9 cellular contexts compared by ENCODE assay signal in genomic region chr12:104672501-104673265, GRCh38.
A peak's percentile ranks its signal among the peaks of the same experiment; 100 is the strongest.
DNase-seq lines count a peak whose midpoint lies in the region; ATAC-seq lines count a peak whose summit lies in the region.
"Had no signal": no experiment of that assay in that cellular context is flagged by ENCODE, and none has a peak within 500 bp of the region (broad histone marks: within the 10 kb centered on the region; RNA-seq: fewer than 3 reads in every experiment).

No MANE protein-coding gene starts in this region.

- no peaks in the 10 kb centered on the region for H3K36me3 Mint-ChIP-seq in activated CD4-positive, alpha-beta memory T cell treated with anti-CD3 and anti-CD28 coated beads for 36 hours
- H3K36me3 Mint-ChIP-seq in stimulated activated memory B cell treated with anti-CD40 and anti-IgM and Interleukin-4, amounts not matched to agents 10 μg/mL and 1 μg/mL and 100 μg/mL, for 72 hours, result peaks cover 21% of the 10 kb centered on the region

- H3K9me2 ChIP-seq in GM23248 (ENCODE audit: insufficient read depth), result no peaks in the 10 kb centered on the region

- peak overlapping the region; percentile 95 for H3K27ac Mint-ChIP-seq in activated CD4-positive, alpha-beta memory T cell treated with anti-CD3 and anti-CD28 coated beads for 36 hours
- peak overlapping the region; percentile 50 for H3K27ac Mint-ChIP-seq in stimulated activated memory B cell treated with anti-CD40 and anti-IgM and Interleukin-4, amounts not matched to agents 10 μg/mL and 1 μg/mL and 100 μg/mL, for 72 hours

- POLR2A ChIA-PET in activated CD4-positive, alpha-beta memory T cell treated with anti-CD3 and anti-CD28 coated beads for 36 hours (lab: Charles Lee), result interaction anchor here (1.2 to 4.3 kb wide), 5 partner anchors 8 to 42 kb away, joined by 3 to 14 read pairs (median 13); no protein-coding TSS in a partner anchor

- H3K4me1 ChIP-seq in GM23248 (ENCODE audit: insufficient read depth), result peaks cover 34% of the 10 kb centered on the region

- no peak for ATAC-seq in stimulated activated memory B cell treated with anti-CD40 and anti-IgM and Interleukin-4, amounts not matched to agents 10 μg/mL and 1 μg/mL and 100 μg/mL, for 72 hours
- ATAC-seq in GM19397 (IDR thresholded peaks at IDR 0.05; ENCODE audit: unreplicated experiment), result no peak

- peaks cover 65% of the 10 kb centered on the region for H3K4me1 Mint-ChIP-seq in activated CD4-positive, alpha-beta memory T cell treated with anti-CD3 and anti-CD28 coated beads for 36 hours (ENCODE audit: low read depth)
- H3K4me1 Mint-ChIP-seq in stimulated activated memory B cell treated with anti-CD40 and anti-IgM and Interleukin-4, amounts not matched to agents 10 μg/mL and 1 μg/mL and 100 μg/mL, for 72 hours, result peaks cover 77% of the 10 kb centered on the region

- intact Hi-C loops in activated CD4-positive, alpha-beta memory T cell treated with anti-CD3 and anti-CD28 coated beads for 36 hours (cut with micrococcal nuclease), result loop anchor here (5.0 kb wide), 1 partner anchor 195 kb away; no protein-coding TSS in a partner anchor

- H3K27ac ChIP-seq in GM23248, result peak overlapping the region; percentile 82

- H4K20me1 ChIP-seq in GM23248 (ENCODE audit: insufficient read depth), result no peaks in the 10 kb centered on the region

- 18 to 23% methylated on average over 9 to 10 of the region's 10 CpGs for WGBS in GM23248 (ENCODE audit: low coverage in 1 of 2, low lambda C conversion rate in 2 of 2, missing lambda C conversion rate in 2 of 2), 2 experiments

- H3K9ac ChIP-seq in GM23248, result peak overlapping the region; percentile 69

- in situ Hi-C loops in GM23248 (cut with MboI) (no loop called here), KBM-7 (cut with MboI; ENCODE audit: low pct_unique_long_range_greater_than_20kb, low sequenced_read_pairs) (no loop called here)

- H3K79me2 ChIP-seq in GM23248 (ENCODE audit: insufficient read depth), result no peaks in the 10 kb centered on the region

- no peaks in the 10 kb centered on the region for H3K27me3 Mint-ChIP-seq in activated CD4-positive, alpha-beta memory T cell treated with anti-CD3 and anti-CD28 coated beads for 36 hours
- no peaks in the 10 kb centered on the region for H3K27me3 Mint-ChIP-seq in stimulated activated memory B cell treated with anti-CD40 and anti-IgM and Interleukin-4, amounts not matched to agents 10 μg/mL and 1 μg/mL and 100 μg/mL, for 72 hours

- H3K27me3 ChIP-seq in GM23248 (replicated peaks; ENCODE audit: insufficient read depth), result no peaks in the 10 kb centered on the region

- H3K4me3 ChIP-seq in GM23248, result peak overlapping the region; percentile 33; the same call in 1 of the 2 replicates

- peak; percentile 91 for DNase-seq in GM23248
- DNase-seq in activated CD4-positive, alpha-beta memory T cell treated with anti-CD3 and anti-CD28 coated beads for 36 hours, result peak; percentile 32
- peak; percentile 82 for DNase-seq in glomerular visceral epithelial cell (ENCODE audit: extremely low spot score)
- DNase-seq in NK-92 (lab: John Stamatoyannopoulos, UW; ENCODE audit: unreplicated experiment), result no peak
- DNase-seq in KBM-7, result no peak
- DNase-seq in activated effector memory CD4-positive, alpha-beta T cell treated with Interleukin-2 at 50 U/mL for 16 hours, result no peak
- DNase-seq: stimulated activated naive CD4-positive, alpha-beta T cell treated with Interleukin-2 at 50 U/mL for 16 hours had no signal

- H3K4me3 Mint-ChIP-seq in activated CD4-positive, alpha-beta memory T cell treated with anti-CD3 and anti-CD28 coated beads for 36 hours, result peak overlapping the region; percentile 14
- H3K4me3 Mint-ChIP-seq in stimulated activated memory B cell treated with anti-CD40 and anti-IgM and Interleukin-4, amounts not matched to agents 10 μg/mL and 1 μg/mL and 100 μg/mL, for 72 hours, result no peak overlapping the region

- no peaks in the 10 kb centered on the region for H3K36me3 ChIP-seq in GM23248 (ENCODE audit: low read depth)

- no peak overlapping the region for H2AFZ ChIP-seq in GM23248

- H3K9me3 ChIP-seq in GM23248 (ENCODE audit: low read depth), result no peaks in the 10 kb centered on the region

- H3K9me3 Mint-ChIP-seq in activated CD4-positive, alpha-beta memory T cell treated with anti-CD3 and anti-CD28 coated beads for 36 hours, result no peaks in the 10 kb centered on the region
- H3K9me3 Mint-ChIP-seq in stimulated activated memory B cell treated with anti-CD40 and anti-IgM and Interleukin-4, amounts not matched to agents 10 μg/mL and 1 μg/mL and 100 μg/mL, for 72 hours, result no peaks in the 10 kb centered on the region

- H3K4me2 ChIP-seq in GM23248 (ENCODE audit: unreplicated experiment), result peak overlapping the region; percentile 65

- peaks cover 34% of the 10 kb centered on the region for H3F3A ChIP-seq in GM23248 (ENCODE audit: insufficient read depth)

- CTCF ChIA-PET in activated CD4-positive, alpha-beta memory T cell treated with anti-CD3 and anti-CD28 coated beads for 36 hours (lab: Charles Lee), result interaction anchor here (0.9 to 2.2 kb wide), 9 partner anchors 8 to 291 kb away, joined by 3 to 10 read pairs (median 3); partner anchors contain the start of gene SLC41A2

Comparison
In these comparisons a context has a peak if more than half of its experiments do, and no peak if none do; other contexts are left out.
1. DNase-seq: peak in GM23248 (single experiment), activated CD4-positive, alpha-beta memory T cell treated with anti-CD3 and anti-CD28 coated beads for 36 hours (single experiment) and glomerular visceral epithelial cell (single experiment); none in NK-92 (single experiment), KBM-7 (single experiment) and activated effector memory CD4-positive, alpha-beta T cell treated with Interleukin-2 at 50 U/mL for 16 hours (single experiment).